ENCODE assay signal across 12 cellular contexts in the genomic region with DNA sequence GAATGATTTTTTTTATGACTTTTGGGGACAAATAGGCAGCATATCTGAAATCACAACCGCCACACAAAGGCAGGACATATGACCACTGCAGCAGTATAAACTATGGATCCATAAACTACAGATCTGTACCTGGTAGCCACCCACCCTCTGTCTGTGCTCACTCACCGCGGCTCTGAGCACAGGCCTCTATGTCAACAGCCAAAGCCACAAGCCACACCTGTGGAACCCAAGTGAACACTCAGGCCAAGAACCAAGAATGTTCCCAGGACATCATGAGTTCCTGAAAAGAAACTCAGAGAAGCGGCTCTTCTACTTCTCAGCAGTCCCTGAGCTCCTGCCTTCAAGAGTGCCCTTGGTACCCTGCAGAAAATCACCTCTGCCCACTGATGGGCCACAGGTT. TPM values are rescaled to one million over a fixed set of nuclear protein-coding genes. Genes with fewer than 3 reads are reported as not detected.
DNase-seq lines count a peak whose midpoint lies in the region; ATAC-seq lines count a peak whose summit lies in the region.
"Had no signal": no experiment of that assay in that cellular context is flagged by ENCODE, and none has a peak within 500 bp of the region (broad histone marks: within the 10 kb centered on the region; RNA-seq: fewer than 3 reads in every experiment).

No MANE protein-coding gene starts in this region.

- DNase-seq in right cardiac atrium, result peak in 2 of 3 donors; percentile 12 to 21
- no peak for DNase-seq in cardiac septum (ENCODE audit: low spot score)
- no peak for DNase-seq in activated CD4-positive, alpha-beta memory T cell treated with anti-CD3 and anti-CD28 coated beads, Interleukin-2, amount 10 ng/mL, durations not matched to agents 7 days and 5 days
- no peak for DNase-seq in mesenchymal stem cell
- DNase-seq in H4 (ENCODE audit: low spot score), result no peak
- DNase-seq: activated CD4-positive, alpha-beta T cell treated with anti-CD3 and anti-CD28 coated beads for 48 hours; NCI-H524 had no signal

- H3K14ac ChIP-seq in mesenchymal stem cell (ENCODE audit: low read length in 2 of 2), result no peak overlapping the region

- no peaks in the 10 kb centered on the region for H3K27me3 Mint-ChIP-seq in activated CD4-positive, alpha-beta memory T cell treated with anti-CD3 and anti-CD28 coated beads, Interleukin-2, amount 10 ng/mL, durations not matched to agents 7 days and 5 days

- no peak overlapping the region for H3K9ac ChIP-seq in mesenchymal stem cell (ENCODE audit: low read length)

- no peak overlapping the region for H3K4me2 ChIP-seq in mesenchymal stem cell (ENCODE audit: low read length, poor library complexity, severe bottlenecking)

- no peak overlapping the region for H2AFZ ChIP-seq in mesenchymal stem cell (ENCODE audit: low read depth, low read length)

- peaks cover 43% of the 10 kb centered on the region for H3K79me1 ChIP-seq in mesenchymal stem cell (replicated peaks; ENCODE audit: low read length, poor library complexity, severe bottlenecking)

- H4K8ac ChIP-seq in mesenchymal stem cell (ENCODE audit: low read length), result no peak overlapping the region

- peaks cover 8% of the 10 kb centered on the region for H3K36me3 Mint-ChIP-seq in activated CD4-positive, alpha-beta memory T cell treated with anti-CD3 and anti-CD28 coated beads, Interleukin-2, amount 10 ng/mL, durations not matched to agents 7 days and 5 days (ENCODE audit: low read depth)

- H3K9me3 Mint-ChIP-seq in activated CD4-positive, alpha-beta memory T cell treated with anti-CD3 and anti-CD28 coated beads, Interleukin-2, amount 10 ng/mL, durations not matched to agents 7 days and 5 days, result no peaks in the 10 kb centered on the region

- H3K4ac ChIP-seq in mesenchymal stem cell (ENCODE audit: low read depth in 1 of 2, low read length in 2 of 2), result no peak overlapping the region

- no peak overlapping the region for H2BK15ac ChIP-seq in mesenchymal stem cell (ENCODE audit: low read depth, poor library complexity, severe bottlenecking)

- no peak overlapping the region for H3K23ac ChIP-seq in mesenchymal stem cell (ENCODE audit: low read length in 2 of 2)

- H3K36me3 ChIP-seq in mesenchymal stem cell (ENCODE audit: control insufficient read depth in 1 of 2, insufficient read depth in 2 of 2, low read depth in 1 of 2, low read length in 2 of 2), result peaks cover 10 to 26% of the 10 kb centered on the region in 2 experiments
- H3K36me3 ChIP-seq: right atrium auricular region had no signal

- CTCF ChIA-PET in activated CD4-positive, alpha-beta memory T cell treated with anti-CD3 and anti-CD28 coated beads, Interleukin-2, amount 10 ng/mL, durations not matched to agents 7 days and 5 days (lab: Charles Lee), result interaction anchor here (0.7 to 2.5 kb wide), 2 partner anchors 19 to 83 kb away, joined by 4 to 9 read pairs; no protein-coding TSS in a partner anchor

- H3K4me3 Mint-ChIP-seq in activated CD4-positive, alpha-beta memory T cell treated with anti-CD3 and anti-CD28 coated beads, Interleukin-2, amount 10 ng/mL, durations not matched to agents 7 days and 5 days, result no peak overlapping the region

- POLR2A ChIA-PET in activated CD4-positive, alpha-beta memory T cell treated with anti-CD3 and anti-CD28 coated beads, Interleukin-2, amount 10 ng/mL, durations not matched to agents 7 days and 5 days (lab: Charles Lee), result interaction anchor here (1.7 kb wide), 1 partner anchor 9 kb away, joined by 5 read pairs; no protein-coding TSS in a partner anchor

- intact Hi-C loops in right cardiac atrium (cut with DNase I), result loop anchor here in 1 of 4 donors (10.0 kb wide), 1 partner anchor 295 kb away; a partner anchor contains a TSS
- intact Hi-C loops in cardiac septum (cut with DNase I), result loop anchor here (10.0 kb wide), 1 partner anchor 295 kb away; a partner anchor contains a TSS

- peak overlapping the region; percentile 43 for H2BK120ac ChIP-seq in mesenchymal stem cell (ENCODE audit: low read depth, low read length)

- peak overlapping the region in 1 of 2 experiments; percentile 48 for H3K18ac ChIP-seq in mesenchymal stem cell (ENCODE audit: low read depth in 1 of 2, low read length in 2 of 2)

- H2BK5ac ChIP-seq in mesenchymal stem cell (ENCODE audit: low read depth, low read length, poor library complexity, severe bottlenecking), result no peak overlapping the region

- no peak overlapping the region for H4K91ac ChIP-seq in mesenchymal stem cell (ENCODE audit: low read length)

- 91% methylated on average over 4 of the region's 4 CpGs for whole genome bisulfite sequencing in right cardiac atrium
- WGBS in mesenchymal stem cell, result 99% methylated on average over 4 of the region's 4 CpGs

- peaks cover 36% of the 10 kb centered on the region for H3K4me1 Mint-ChIP-seq in activated CD4-positive, alpha-beta memory T cell treated with anti-CD3 and anti-CD28 coated beads, Interleukin-2, amount 10 ng/mL, durations not matched to agents 7 days and 5 days

- H3K4me1 ChIP-seq in right cardiac atrium (ENCODE audit: control insufficient read depth, insufficient read depth, low read length) (peaks cover 2% of the 10 kb centered on the region), mesenchymal stem cell (ENCODE audit: control insufficient read depth, insufficient read depth, low read depth, low read length) (peaks cover 21% of the 10 kb centered on the region)

- H3K27me3 ChIP-seq in right cardiac atrium (ENCODE audit: control insufficient read depth, insufficient read depth), result no peaks in the 10 kb centered on the region
- H3K27me3 ChIP-seq in mesenchymal stem cell (ENCODE audit: control insufficient read depth in 1 of 2, insufficient read depth in 1 of 2, low read length in 2 of 2), result no peaks in the 10 kb centered on the region
- H3K27me3 ChIP-seq: right atrium auricular region, tibial nerve had no signal

- H3K9me3 ChIP-seq in right cardiac atrium (ENCODE audit: control insufficient read depth, low read length) (no peaks in the 10 kb centered on the region), mesenchymal stem cell (ENCODE audit: control insufficient read depth, low read length) (no peaks in the 10 kb centered on the region)
- H3K9me3 ChIP-seq: right atrium auricular region, tibial nerve had no signal

- ATAC-seq in right cardiac atrium (no peak), GM21528 (IDR thresholded peaks at IDR 0.05; ENCODE audit: low FRiP score, unreplicated experiment) (no peak), HG03039 (IDR thresholded peaks at IDR 0.05; ENCODE audit: unreplicated experiment) (no peak), GM18520 (IDR thresholded peaks at IDR 0.05; ENCODE audit: unreplicated experiment) (no peak)

- peak overlapping the region; percentile 26 for H3K27ac Mint-ChIP-seq in activated CD4-positive, alpha-beta memory T cell treated with anti-CD3 and anti-CD28 coated beads, Interleukin-2, amount 10 ng/mL, durations not matched to agents 7 days and 5 days

- no peak overlapping the region for H2BK12ac ChIP-seq in mesenchymal stem cell (ENCODE audit: low read length in 2 of 2)

- H2AK5ac ChIP-seq in mesenchymal stem cell (ENCODE audit: low read length, severe bottlenecking), result peak overlapping the region; percentile 70

- H3K27ac ChIP-seq in right cardiac atrium (ENCODE audit: low read length), result no peak overlapping the region
- no peak overlapping the region for H3K27ac ChIP-seq in mesenchymal stem cell (ENCODE audit: low read length, poor library complexity, severe bottlenecking)
- H3K27ac ChIP-seq: right atrium auricular region had no signal

- H3K4me3 ChIP-seq in right cardiac atrium (ENCODE audit: low read length) (no peak overlapping the region), mesenchymal stem cell (ENCODE audit: insufficient read depth in 1 of 2, low read depth in 1 of 2, low read length in 2 of 2) (no peak overlapping the region)
- H3K4me3 ChIP-seq: right atrium auricular region, tibial nerve had no signal

RNA-seq across cellular contexts. Expression of a gene that starts 22.4 kb away (rescaled TPM):
- 10 to 100 TPM; 18.6 to 33.5 (median 19.7) TPM for total RNA-seq in right cardiac atrium
- polyA plus RNA-seq in right cardiac atrium, result 11.1 TPM
- total RNA-seq in cardiac septum, result 20.2 TPM
- 10 to 100 TPM; 19.2 to 19.6 TPM for total RNA-seq in activated CD4-positive, alpha-beta memory T cell treated with anti-CD3 and anti-CD28 coated beads, Interleukin-2, amount 10 ng/mL, durations not matched to agents 7 days and 5 days
- 31.5 TPM for polyA plus RNA-seq in mesenchymal stem cell (2013, experiment 1 of 2)
- polyA plus RNA-seq in mesenchymal stem cell (2013, experiment 2 of 2), result 31.2 TPM
- total RNA-seq in H4 (2014; rRNA removed; shearing (Covaris generic)), result 17.6 and 18.8 TPM in 2 replicates

Comparison
In these comparisons a context has a peak if more than half of its experiments do, and no peak if none do; other contexts are left out.
1. DNase-seq: peak in right cardiac atrium (2 of 3); none in cardiac septum (single experiment), activated CD4-positive, alpha-beta memory T cell treated with anti-CD3 and anti-CD28 coated beads, Interleukin-2, amount 10 ng/mL, durations not matched to agents 7 days and 5 days (single experiment), mesenchymal stem cell (single experiment) and H4 (single experiment).